16 cellular contexts compared by ENCODE assay signal in the genomic region with DNA sequence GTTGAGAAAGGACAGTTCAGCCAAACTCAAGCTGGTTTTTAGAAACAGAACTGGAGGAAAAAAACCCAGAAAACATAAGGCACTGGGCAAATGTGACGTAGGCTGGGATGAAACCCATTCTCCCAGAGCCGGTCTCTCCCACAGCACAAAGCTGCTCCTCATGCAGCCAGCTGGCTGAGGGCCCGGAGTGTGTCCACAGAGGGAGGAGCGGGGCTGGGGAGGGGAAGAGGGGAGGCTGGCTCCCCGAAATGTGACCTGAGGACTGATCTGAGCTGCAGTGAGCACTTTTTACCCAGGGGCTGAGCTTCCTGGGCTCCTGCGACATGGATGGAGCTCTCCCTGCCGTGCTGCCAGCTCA. TPM values are rescaled to one million over a fixed set of nuclear protein-coding genes. Genes with fewer than 3 reads are reported as not detected.
DNase-seq lines count a peak whose midpoint lies in the region; ATAC-seq and TF ChIP-seq lines count a peak whose summit lies in the region.
"Had no signal": no experiment of that assay in that cellular context is flagged by ENCODE, and none has a peak within 500 bp of the region (broad histone marks: within the 10 kb centered on the region; RNA-seq: fewer than 3 reads in every experiment).

No MANE protein-coding gene starts in this region.

- peak in 55 of 56 donors; percentile 18 to 95 (median 75) for DNase-seq in amygdala (lab: John Stamatoyannopoulos, UW)
- DNase-seq in fibroblast of lung (ENCODE audit: low read depth in 2 of 2), result peak; percentile 63 to 95
- DNase-seq in COR-L47 (lab: John Stamatoyannopoulos, UW), result no peak
- no peak for DNase-seq in COLO829 (ENCODE audit: low spot score)
- DNase-seq in activated T-cell treated with anti-CD3 and anti-CD28 coated beads for 4 hours, result no peak
- DNase-seq: activated CD8-positive, alpha-beta memory T cell treated with anti-CD3 and anti-CD28 coated beads, Interleukin-2, amount 50 U/mL, for 48 hours; amniotic stem cell; effector CD8-positive, alpha-beta T cell; mesendoderm; stimulated activated CD8-positive, alpha-beta memory T cell treated with anti-CD3 and anti-CD28 coated beads, Interleukin-4, amount 100 ng/mL, for 48 hours; T-cell had no signal

- H2AFZ ChIP-seq in fibroblast of lung (ENCODE audit: low read length), result no peak overlapping the region

- no peak overlapping the region for H3K27ac ChIP-seq in fibroblast of lung (ENCODE audit: insufficient read depth, low read length)
- peak overlapping the region; percentile 69 for H3K27ac ChIP-seq in layer of hippocampus (ENCODE audit: low read depth, low read length)
- peak overlapping the region; percentile 54 for H3K27ac ChIP-seq in subcutaneous abdominal adipose tissue (ENCODE audit: low read depth, low read length)

- H3K4me3 ChIP-seq in fibroblast of lung (replicated peaks in 1 of 4; ENCODE audit: control extremely low read depth in 1 of 4, insufficient read depth in 1 of 4, low read depth in 3 of 4, low read length in 4 of 4) (no peak overlapping the region), subcutaneous abdominal adipose tissue (ENCODE audit: low read depth in 1 of 5, low read length in 5 of 5) (no peak overlapping the region)

- no peaks in the 10 kb centered on the region for H3K27me3 ChIP-seq in fibroblast of lung (ENCODE audit: control insufficient read depth, insufficient read depth, low read length)
- no peaks in the 10 kb centered on the region for H3K27me3 ChIP-seq in layer of hippocampus (ENCODE audit: control insufficient read depth, insufficient read depth, low read length)
- no peaks in the 10 kb centered on the region for H3K27me3 ChIP-seq in subcutaneous abdominal adipose tissue (ENCODE audit: control insufficient read depth in 5 of 5, insufficient read depth in 4 of 5, low read length in 5 of 5)

- ATAC-seq in GM18868 (IDR thresholded peaks at IDR 0.05; ENCODE audit: unreplicated experiment), result no peak
- ATAC-seq: Panc1, T-cell had no signal

- no peaks in the 10 kb centered on the region for H3K79me2 ChIP-seq in fibroblast of lung (ENCODE audit: control insufficient read depth, insufficient read depth, low read length)

- H3K4me1 ChIP-seq in fibroblast of lung (ENCODE audit: control insufficient read depth, extremely low read depth, insufficient read depth, low read length) (no peaks in the 10 kb centered on the region), subcutaneous abdominal adipose tissue (ENCODE audit: control insufficient read depth in 5 of 5, insufficient read depth in 5 of 5, low read length in 5 of 5) (peaks cover 3 to 19% (median 10%) of the 10 kb centered on the region in 5 donors)

- H3K9me3 ChIP-seq in fibroblast of lung (ENCODE audit: control insufficient read depth, insufficient read depth, low read depth, low read length) (no peaks in the 10 kb centered on the region), subcutaneous abdominal adipose tissue (ENCODE audit: control insufficient read depth in 5 of 5, low read length in 5 of 5) (no peaks in the 10 kb centered on the region)

- no peak for TF ChIP-seq CTCF in fibroblast of lung (conservative IDR thresholded peaks at IDR 0.05 in 1 of 2, IDR thresholded peaks at IDR 0.05 in 1 of 2; ENCODE audit: low read depth in 1 of 2, low read length in 2 of 2)

- H4K20me1 ChIP-seq in fibroblast of lung (ENCODE audit: control insufficient read depth, extremely low read depth, insufficient read depth, low read length), result no peaks in the 10 kb centered on the region

- H3K36me3 ChIP-seq in fibroblast of lung (ENCODE audit: control insufficient read depth, insufficient read depth, low read length), result peaks cover 3% of the 10 kb centered on the region
- peaks cover 0 to 39% (median 33%) of the 10 kb centered on the region in 5 donors for H3K36me3 ChIP-seq in subcutaneous abdominal adipose tissue (ENCODE audit: control insufficient read depth in 5 of 5, insufficient read depth in 5 of 5, low read length in 5 of 5)

- peak overlapping the region; percentile 35 for H3K4me2 ChIP-seq in fibroblast of lung (ENCODE audit: extremely low read depth, insufficient read depth, low read length)

- no peak overlapping the region for H3K9ac ChIP-seq in fibroblast of lung (ENCODE audit: insufficient read depth, low read length)
- H3K9ac ChIP-seq in subcutaneous abdominal adipose tissue (ENCODE audit: low read length in 5 of 5), result peak overlapping the region in 1 of 5 donors; percentile 35

RNA-seq across cellular contexts. Expression of gene FOXF1, which starts 20.8 kb away (rescaled TPM):
- 15.9 and 31.5 TPM in 2 replicates for total RNA-seq in fibroblast of lung
- 14.0 and 38.5 TPM in 2 replicates for polyA plus RNA-seq in fibroblast of lung
- polyA plus RNA-seq in fibroblast of lung (2012), result 19.3 and 43.8 TPM in 2 replicates
- polyA minus RNA-seq in fibroblast of lung (ENCODE audit: low replicate concordance), result 16.2 and 35.9 TPM in 2 replicates
- total RNA-seq: progenitor cell of endocrine pancreas had no signal

RNA-seq across cellular contexts. Expression of gene MTHFSD, which starts 23.9 kb away (rescaled TPM):
- total RNA-seq in fibroblast of lung, result 13.6 and 19.3 TPM in 2 replicates
- polyA plus RNA-seq in fibroblast of lung, result 11.4 and 13.1 TPM in 2 replicates
- polyA plus RNA-seq in fibroblast of lung (2012), result 9.3 and 9.7 TPM in 2 replicates
- polyA minus RNA-seq in fibroblast of lung (ENCODE audit: low replicate concordance), result 5.9 and 16.3 TPM in 2 replicates

RNA-seq across cellular contexts. Expression of gene FOXC2, which starts 35.5 kb away (rescaled TPM):
- 0.26 and 0.50 TPM in 2 replicates for total RNA-seq in fibroblast of lung
- 1.1 and 1.5 TPM in 2 replicates for polyA plus RNA-seq in fibroblast of lung
- polyA plus RNA-seq in fibroblast of lung (2012), result 4.5 and 7.2 TPM in 2 replicates
- 1.6 and 1.9 TPM in 2 replicates for polyA minus RNA-seq in fibroblast of lung (ENCODE audit: low replicate concordance)
- total RNA-seq: progenitor cell of endocrine pancreas, T-cell had no signal

RNA-seq across cellular contexts. Expression of gene FOXL1, which starts 47.2 kb away (rescaled TPM):
- total RNA-seq in fibroblast of lung, result 24.1 and 27.4 TPM in 2 replicates
- 5.9 and 19.0 TPM in 2 replicates for polyA plus RNA-seq in fibroblast of lung
- 9.4 and 31.1 TPM in 2 replicates for polyA plus RNA-seq in fibroblast of lung (2012)
- 4.9 and 6.9 TPM in 2 replicates for polyA minus RNA-seq in fibroblast of lung (ENCODE audit: low replicate concordance)
- total RNA-seq: progenitor cell of endocrine pancreas, T-cell had no signal

Comparison
In these comparisons a context has a peak if more than half of its experiments do, and no peak if none do; other contexts are left out.
1. DNase-seq: peak in amygdala (55 of 56) and fibroblast of lung (2 of 2); none in COR-L47 (single experiment), COLO829 (single experiment) and activated T-cell treated with anti-CD3 and anti-CD28 coated beads for 4 hours (single experiment).